Comparison of ENCODE assay signal across 28 cellular contexts in genomic region chr7:39249635-39250034, GRCh38.
"Had no signal": no experiment of that assay in that cellular context is flagged by ENCODE, and none has a peak within 500 bp of the region (broad histone marks: within the 10 kb centered on the region; RNA-seq: fewer than 3 reads in every experiment).

No MANE protein-coding gene starts in this region.

- H3K9me3 ChIP-seq: gastrocnemius medialis, lower lobe of right lung, mucosa of descending colon, prostate gland, right atrium auricular region, thoracic aorta, tibial nerve, upper lobe of left lung had no signal

- H3K4me1 ChIP-seq: gastrocnemius medialis, lower lobe of right lung, prostate gland, right atrium auricular region, upper lobe of left lung had no signal

- DNase-seq: dorsolateral prefrontal cortex; effector CD4-positive, alpha-beta T cell; endodermal cell; foreskin fibroblast; gastrocnemius medialis; hypothalamus; immature natural killer cell; left ventricle myocardium superior; lower lobe of right lung; mucosa of descending colon; naive B cell; nucleus accumbens; stimulated activated CD4-positive, alpha-beta T cell treated with anti-CD3 and anti-CD28 coated beads, Interleukin-12 subunit alpha, Interleukin-12 subunit beta, amount 100 ng/mL, for 4 hours; stimulated activated CD4-positive, alpha-beta T cell treated with anti-CD3 and anti-CD28 coated beads, Interleukin-1b, Interleukin-23, amount 100 ng/mL, for 48 hours; stimulated activated CD4-positive, alpha-beta T cell treated with anti-CD3 and anti-CD28 coated beads, Interleukin-4, amount 100 ng/mL, for 24 hours; stimulated activated naive CD8-positive, alpha-beta T cell treated with anti-CD3 and anti-CD28 coated beads, Interleukin-15, Interleukin-2, amounts not matched to agents 100 U/mL and 50 U/mL, for 24 hours; substantia nigra; upper lobe of left lung had no signal

- H3K4me2 ChIP-seq: smooth muscle cell had no signal

- ATAC-seq: esophagus mucosa; gastrocnemius medialis; left ventricle myocardium superior; lower lobe of right lung; mucosa of descending colon; natural killer cell treated with Interleukin-12 subunit alpha and Interleukin-12 subunit beta and Interleukin-15 and Interleukin-18, amount 100 ng/mL, for 72 hours; sciatic nerve; stimulated activated effector memory CD8-positive, alpha-beta T cell treated with anti-CD3 and anti-CD28 coated beads, Interleukin-12 subunit alpha, Interleukin-12 subunit beta, amount 100 ng/mL, for 72 hours; stimulated activated naive CD8-positive, alpha-beta T cell treated with anti-CD3 and anti-CD28 coated beads, Interleukin-15, Interleukin-2, amounts not matched to agents 100 U/mL and 50 U/mL, for 24 hours had no signal

- H3K36me3 ChIP-seq: gastrocnemius medialis, lower lobe of right lung, prostate gland, right atrium auricular region, thoracic aorta, tibial nerve, upper lobe of left lung had no signal

- H3K27me3 ChIP-seq: dorsolateral prefrontal cortex, gastrocnemius medialis, right atrium auricular region, tibial nerve, upper lobe of left lung had no signal

- H3K27ac ChIP-seq: epithelial cell of prostate, gastrocnemius medialis, lower lobe of right lung, prostate gland, right atrium auricular region, thoracic aorta, tibial nerve, upper lobe of left lung had no signal

- H3K4me3 ChIP-seq: dorsolateral prefrontal cortex, gastrocnemius medialis, lower lobe of right lung, mucosa of descending colon, prostate gland, right atrium auricular region, smooth muscle cell, thoracic aorta, tibial nerve, upper lobe of left lung had no signal
